ENCODE assay signal across 28 cellular contexts in genomic region chr2:72085513-72085912, GRCh38.
"Had no signal": no experiment of that assay in that cellular context is flagged by ENCODE, and none has a peak within 500 bp of the region (broad histone marks: within the 10 kb centered on the region; RNA-seq: fewer than 3 reads in every experiment).

No MANE protein-coding gene starts in this region.

- H3K27ac Mint-ChIP-seq: stimulated activated effector memory CD8-positive, alpha-beta T cell treated with anti-CD3 and anti-CD28 coated beads, Interleukin-12 subunit alpha, Interleukin-12 subunit beta, amount 100 ng/mL, for 72 hours; stimulated activated memory B cell treated with anti-CD40 and anti-IgM and Interleukin-4, amounts not matched to agents 10 μg/mL and 1 μg/mL and 100 μg/mL, for 72 hours; stimulated activated naive B cell treated with anti-CD40 and anti-IgM and Interleukin-4, amounts not matched to agents 10 μg/mL and 1 μg/mL and 100 μg/mL, for 72 hours; stimulated activated naive CD8-positive, alpha-beta T cell treated with anti-CD3 and anti-CD28 coated beads, Interleukin-15, amount 100 ng/mL, for 72 hours; stimulated activated naive CD8-positive, alpha-beta T cell treated with anti-CD3 and anti-CD28 coated beads, Interleukin-15, Interleukin-2, amounts not matched to agents 100 ng/mL and 50 ng/mL, for 24 hours; type B pancreatic cell had no signal

- H3K4me1 Mint-ChIP-seq: stimulated activated effector memory CD8-positive, alpha-beta T cell treated with anti-CD3 and anti-CD28 coated beads, Interleukin-12 subunit alpha, Interleukin-12 subunit beta, amount 100 ng/mL, for 72 hours; stimulated activated memory B cell treated with anti-CD40 and anti-IgM and Interleukin-4, amounts not matched to agents 10 μg/mL and 1 μg/mL and 100 μg/mL, for 72 hours; stimulated activated naive B cell treated with anti-CD40 and anti-IgM and Interleukin-4, amounts not matched to agents 10 μg/mL and 1 μg/mL and 100 μg/mL, for 72 hours; stimulated activated naive CD8-positive, alpha-beta T cell treated with anti-CD3 and anti-CD28 coated beads, Interleukin-15, amount 100 ng/mL, for 72 hours had no signal

- DNase-seq: stimulated activated CD4-positive, alpha-beta T cell treated with anti-CD3 and anti-CD28 coated beads, Interleukin-2, amount 100 ng/mL, for 48 hours; stimulated activated CD4-positive, alpha-beta T cell treated with anti-CD3 and anti-CD28 coated beads, Interleukin-4, amount 100 ng/mL, for 1 hour; stimulated activated CD4-positive, alpha-beta T cell treated with anti-CD3 and anti-CD28 coated beads, Interleukin-4, amount 100 ng/mL, for 24 hours; stimulated activated CD4-positive, alpha-beta T cell treated with anti-CD3 and anti-CD28 coated beads, Interleukin-4, amount 100 ng/mL, for 4 hours; stimulated activated CD8-positive, alpha-beta memory T cell treated with anti-CD3 and anti-CD28 coated beads, Interleukin-4, amount 100 ng/mL, for 48 hours; stimulated activated naive B cell treated with anti-CD40 and anti-IgM and Interleukin-4, amounts not matched to agents 10 μg/mL and 1 μg/mL and 100 μg/mL, for 72 hours; stimulated activated naive CD4-positive, alpha-beta T cell; stimulated activated naive CD4-positive, alpha-beta T cell treated with Interleukin-2 at 50 U/mL for 16 hours; stimulated activated naive CD8-positive, alpha-beta T cell treated with anti-CD3 and anti-CD28 coated beads, Interleukin-15, amount 100 ng/mL, for 72 hours; stimulated activated naive CD8-positive, alpha-beta T cell treated with anti-CD3 and anti-CD28 coated beads, Interleukin-15, Interleukin-2, amounts not matched to agents 100 U/mL and 50 U/mL, for 24 hours; stomach; substantia nigra; thyroid gland; tibial artery; transverse colon; trophoblast cell; upper lobe of right lung; uterus had no signal

- FAIRE-seq: urothelium cell line had no signal

- H3K9me3 ChIP-seq: stomach, suprapubic skin, thoracic aorta, thyroid gland, tibial artery, transverse colon, upper lobe of left lung, upper lobe of right lung, uterus, vagina had no signal

- H3K4me3 ChIP-seq: stomach, suprapubic skin, thoracic aorta, thyroid gland, tibial artery, tibial nerve, transverse colon, upper lobe of left lung, upper lobe of right lung, uterus, vagina had no signal

- H3K27me3 ChIP-seq: stomach, suprapubic skin, thyroid gland, tibial nerve, transverse colon, upper lobe of left lung, upper lobe of right lung, uterus, vagina had no signal

- H3K4me3 Mint-ChIP-seq: stimulated activated effector memory CD8-positive, alpha-beta T cell treated with anti-CD3 and anti-CD28 coated beads, Interleukin-12 subunit alpha, Interleukin-12 subunit beta, amount 100 ng/mL, for 72 hours; stimulated activated memory B cell treated with anti-CD40 and anti-IgM and Interleukin-4, amounts not matched to agents 10 μg/mL and 1 μg/mL and 100 μg/mL, for 72 hours; stimulated activated naive B cell treated with anti-CD40 and anti-IgM and Interleukin-4, amounts not matched to agents 10 μg/mL and 1 μg/mL and 100 μg/mL, for 72 hours; stimulated activated naive CD8-positive, alpha-beta T cell treated with anti-CD3 and anti-CD28 coated beads, Interleukin-15, amount 100 ng/mL, for 72 hours; stimulated activated naive CD8-positive, alpha-beta T cell treated with anti-CD3 and anti-CD28 coated beads, Interleukin-15, Interleukin-2, amounts not matched to agents 100 ng/mL and 50 ng/mL, for 24 hours; type B pancreatic cell had no signal

- H3K27me3 Mint-ChIP-seq: stimulated activated memory B cell treated with anti-CD40 and anti-IgM and Interleukin-4, amounts not matched to agents 10 μg/mL and 1 μg/mL and 100 μg/mL, for 72 hours; stimulated activated naive B cell treated with anti-CD40 and anti-IgM and Interleukin-4, amounts not matched to agents 10 μg/mL and 1 μg/mL and 100 μg/mL, for 72 hours; stimulated activated naive CD8-positive, alpha-beta T cell treated with anti-CD3 and anti-CD28 coated beads, Interleukin-15, Interleukin-2, amounts not matched to agents 100 ng/mL and 50 ng/mL, for 24 hours had no signal

- H3K36me3 ChIP-seq: stomach, suprapubic skin, thoracic aorta, thyroid gland, tibial artery, tibial nerve, transverse colon, upper lobe of left lung, upper lobe of right lung, uterus, vagina had no signal

- H3K36me3 Mint-ChIP-seq: stimulated activated effector memory CD8-positive, alpha-beta T cell treated with anti-CD3 and anti-CD28 coated beads, Interleukin-12 subunit alpha, Interleukin-12 subunit beta, amount 100 ng/mL, for 72 hours; stimulated activated memory B cell treated with anti-CD40 and anti-IgM and Interleukin-4, amounts not matched to agents 10 μg/mL and 1 μg/mL and 100 μg/mL, for 72 hours; stimulated activated naive B cell treated with anti-CD40 and anti-IgM and Interleukin-4, amounts not matched to agents 10 μg/mL and 1 μg/mL and 100 μg/mL, for 72 hours; type B pancreatic cell had no signal

- H3K27ac ChIP-seq: stomach, suprapubic skin, thoracic aorta, thyroid gland, tibial artery, tibial nerve, transverse colon, upper lobe of left lung, upper lobe of right lung, uterus, vagina had no signal

- H3K9me3 Mint-ChIP-seq: stimulated activated effector memory CD8-positive, alpha-beta T cell treated with anti-CD3 and anti-CD28 coated beads, Interleukin-12 subunit alpha, Interleukin-12 subunit beta, amount 100 ng/mL, for 72 hours; stimulated activated naive CD8-positive, alpha-beta T cell treated with anti-CD3 and anti-CD28 coated beads, Interleukin-15, Interleukin-2, amounts not matched to agents 100 ng/mL and 50 ng/mL, for 24 hours; type B pancreatic cell had no signal

- H3K4me1 ChIP-seq: suprapubic skin, thyroid gland, tibial artery, tibial nerve, transverse colon, upper lobe of left lung, upper lobe of right lung, uterus, vagina had no signal

- ATAC-seq: stimulated activated effector memory CD8-positive, alpha-beta T cell treated with anti-CD3 and anti-CD28 coated beads, Interleukin-12 subunit alpha, Interleukin-12 subunit beta, amount 100 ng/mL, for 72 hours; stimulated activated memory B cell treated with anti-CD40 and anti-IgM and Interleukin-4, amounts not matched to agents 10 μg/mL and 1 μg/mL and 100 μg/mL, for 72 hours; stimulated activated naive B cell treated with anti-CD40 and anti-IgM and Interleukin-4, amounts not matched to agents 10 μg/mL and 1 μg/mL and 100 μg/mL, for 72 hours; stimulated activated naive CD8-positive, alpha-beta T cell treated with anti-CD3 and anti-CD28 coated beads, Interleukin-15, amount 100 ng/mL, for 72 hours; stimulated activated naive CD8-positive, alpha-beta T cell treated with anti-CD3 and anti-CD28 coated beads, Interleukin-15, Interleukin-2, amounts not matched to agents 100 U/mL and 50 U/mL, for 24 hours; upper lobe of right lung had no signal
